ENCODE assay signal across 21 cellular contexts in genomic region chr22:47030143-47030641, GRCh38.
DNase-seq lines count a peak whose midpoint lies in the region; ATAC-seq and TF ChIP-seq lines count a peak whose summit lies in the region.
"Had no signal": no experiment of that assay in that cellular context is flagged by ENCODE, and none has a peak within 500 bp of the region (broad histone marks: within the 10 kb centered on the region; RNA-seq: fewer than 3 reads in every experiment).

No MANE protein-coding gene starts in this region.

- no peak overlapping the region for H3K4me3 Mint-ChIP-seq in activated naive CD8-positive, alpha-beta T cell treated with anti-CD3 and anti-CD28 coated beads, Interleukin-2, amount 50 U/mL, for 24 hours
- H3K4me3 Mint-ChIP-seq: activated CD4-positive, alpha-beta memory T cell treated with anti-CD3 and anti-CD28 coated beads for 36 hours; CD4-positive, alpha-beta memory T cell; stimulated activated effector memory CD8-positive, alpha-beta T cell treated with anti-CD3 and anti-CD28 coated beads, Interleukin-12 subunit alpha, Interleukin-12 subunit beta, amount 100 ng/mL, for 72 hours; T-cell had no signal

- no peaks in the 10 kb centered on the region for H3K79me2 ChIP-seq in neural cell (replicated peaks; ENCODE audit: insufficient read depth, low read length)

- 69 to 82% methylated on average over 7 of the region's 7 CpGs for WGBS in esophagus squamous epithelium, 2 donors

- TF ChIP-seq EP300 in neural cell (conservative IDR thresholded peaks at IDR 0.05; ENCODE audit: poor library complexity, severe bottlenecking): no peak

- H3F3A ChIP-seq in neural cell (ENCODE audit: insufficient read depth, low read length, poor library complexity, severe bottlenecking): no peaks in the 10 kb centered on the region

- peaks cover 3% of the 10 kb centered on the region for H3K4me1 Mint-ChIP-seq in activated naive CD8-positive, alpha-beta T cell treated with anti-CD3 and anti-CD28 coated beads, Interleukin-2, amount 50 U/mL, for 24 hours

- H3K9me3 Mint-ChIP-seq in activated naive CD8-positive, alpha-beta T cell treated with anti-CD3 and anti-CD28 coated beads, Interleukin-2, amount 50 U/mL, for 24 hours: no peaks in the 10 kb centered on the region
- H3K9me3 Mint-ChIP-seq: activated CD4-positive, alpha-beta memory T cell treated with anti-CD3 and anti-CD28 coated beads for 36 hours; activated naive CD4-positive, alpha-beta T cell treated with anti-CD3 and anti-CD28 coated beads, Interleukin-2, amount 50 U/mL, for 72 hours; stimulated activated effector memory CD8-positive, alpha-beta T cell treated with anti-CD3 and anti-CD28 coated beads, Interleukin-12 subunit alpha, Interleukin-12 subunit beta, amount 100 ng/mL, for 72 hours; T-cell had no signal

- ATAC-seq in GM21825 (IDR thresholded peaks at IDR 0.05; ENCODE audit: unreplicated experiment): no peak
- ATAC-seq in HG02571 (IDR thresholded peaks at IDR 0.05; ENCODE audit: unreplicated experiment): no peak
- no peak for ATAC-seq in activated naive CD8-positive, alpha-beta T cell treated with anti-CD3 and anti-CD28 coated beads, Interleukin-2, amount 50 U/mL, for 24 hours
- ATAC-seq: activated naive CD4-positive, alpha-beta T cell treated with anti-CD3 and anti-CD28 coated beads, Interleukin-2, amount 50 U/mL, for 72 hours; stimulated activated effector memory CD8-positive, alpha-beta T cell treated with anti-CD3 and anti-CD28 coated beads, Interleukin-12 subunit alpha, Interleukin-12 subunit beta, amount 100 ng/mL, for 72 hours; T-cell had no signal

- no peak overlapping the region for H3K27ac Mint-ChIP-seq in activated naive CD8-positive, alpha-beta T cell treated with anti-CD3 and anti-CD28 coated beads, Interleukin-2, amount 50 U/mL, for 24 hours
- H3K27ac Mint-ChIP-seq: activated CD4-positive, alpha-beta memory T cell treated with anti-CD3 and anti-CD28 coated beads for 36 hours; T-cell had no signal

- H3K27me3 ChIP-seq in esophagus squamous epithelium: no peaks in the 10 kb centered on the region
- H3K27me3 ChIP-seq in neural cell (ENCODE audit: insufficient read depth, low read depth, low read length): no peaks in the 10 kb centered on the region
- H3K27me3 ChIP-seq: breast epithelium, MG63 had no signal

- no peaks in the 10 kb centered on the region for H4K20me1 ChIP-seq in neural cell (ENCODE audit: insufficient read depth)

- no peak overlapping the region for H3K4me3 ChIP-seq in AG10803 (ENCODE audit: low read length)
- H3K4me3 ChIP-seq in esophagus squamous epithelium: no peak overlapping the region
- no peak overlapping the region for H3K4me3 ChIP-seq in neural cell (ENCODE audit: low read length)
- H3K4me3 ChIP-seq: breast epithelium, MG63 had no signal

- peak overlapping the region; percentile 47 for H3K9ac ChIP-seq in neural cell (ENCODE audit: low read length)

- H3K4me1 ChIP-seq in esophagus squamous epithelium: peaks cover 39 to 63% (median 39%) of the 10 kb centered on the region in 3 donors
- H3K4me1 ChIP-seq: breast epithelium had no signal

- no peak for TF ChIP-seq RAD21 in neural cell (conservative IDR thresholded peaks at IDR 0.05)

- H3K4me2 ChIP-seq in neural cell (ENCODE audit: low read length): no peak overlapping the region

- TF ChIP-seq CTCF in AG10803 (conservative IDR thresholded peaks at IDR 0.05; ENCODE audit: low read length) (no peak), esophagus squamous epithelium (IDR thresholded peaks at IDR 0.05) (no peak), neural cell (IDR thresholded peaks at IDR 0.05; ENCODE audit: poor library complexity, severe bottlenecking) (no peak)

- H3K9me3 ChIP-seq in esophagus squamous epithelium (no peaks in the 10 kb centered on the region), neural cell (ENCODE audit: low read length) (no peaks in the 10 kb centered on the region)
- H3K9me3 ChIP-seq: breast epithelium, MG63 had no signal

- intact Hi-C loops in esophagus squamous epithelium (cut with DNase I): no loop called here

- H3K36me3 Mint-ChIP-seq in activated naive CD8-positive, alpha-beta T cell treated with anti-CD3 and anti-CD28 coated beads, Interleukin-2, amount 50 U/mL, for 24 hours (ENCODE audit: low read depth): no peaks in the 10 kb centered on the region
- H3K36me3 Mint-ChIP-seq: activated CD4-positive, alpha-beta memory T cell treated with anti-CD3 and anti-CD28 coated beads for 36 hours; activated naive CD4-positive, alpha-beta T cell treated with anti-CD3 and anti-CD28 coated beads, Interleukin-2, amount 50 U/mL, for 72 hours had no signal

- H3K27me3 Mint-ChIP-seq in activated naive CD8-positive, alpha-beta T cell treated with anti-CD3 and anti-CD28 coated beads, Interleukin-2, amount 50 U/mL, for 24 hours: no peaks in the 10 kb centered on the region
- H3K27me3 Mint-ChIP-seq: activated CD4-positive, alpha-beta memory T cell treated with anti-CD3 and anti-CD28 coated beads for 36 hours; CD4-positive, alpha-beta memory T cell; T-cell had no signal

- H3K27ac ChIP-seq in esophagus squamous epithelium: peak overlapping the region; percentile 64 to 95 (median 91)
- H3K27ac ChIP-seq in neural cell (ENCODE audit: low read length): peak overlapping the region; percentile 60
- H3K27ac ChIP-seq: WERI-Rb-1 had no signal

- no peak for TF ChIP-seq POLR2A in esophagus squamous epithelium (IDR thresholded peaks at IDR 0.05)

- H3K36me3 ChIP-seq in esophagus squamous epithelium (no peaks in the 10 kb centered on the region), neural cell (ENCODE audit: insufficient read depth, low read length) (no peaks in the 10 kb centered on the region)
- H3K36me3 ChIP-seq: breast epithelium, MG63, WERI-Rb-1 had no signal

- no peak overlapping the region for H2AFZ ChIP-seq in neural cell (ENCODE audit: low read depth, low read length)

- DNase-seq in AG10803 (ENCODE audit: low read depth): peak; percentile 45
- peak; percentile 16 for DNase-seq in NCI-H2029 (lab: John Stamatoyannopoulos, UW)
- no peak for DNase-seq in esophagus squamous epithelium (lab: John Stamatoyannopoulos, UW)
- DNase-seq in T1000 (lab: John Stamatoyannopoulos, UW): no peak
- DNase-seq in activated naive CD8-positive, alpha-beta T cell treated with anti-CD3 and anti-CD28 coated beads, Interleukin-2, amount 50 U/mL, for 24 hours: no peak
- DNase-seq: activated CD4-positive, alpha-beta memory T cell treated with anti-CD3 and anti-CD28 coated beads for 36 hours; activated T-cell treated with anti-CD3 and anti-CD28 coated beads, Interleukin-2, amount 50 U/mL, for 48 hours; CD4-positive, alpha-beta memory T cell; NCI-H524; retina; SHP77 treated with DMSO at 0.1 percent for 48 hours; T-cell; trophoblast cell; WERI-Rb-1 had no signal

- no peaks in the 10 kb centered on the region for H3K9me2 ChIP-seq in neural cell (ENCODE audit: insufficient read depth, low read length)

TF ChIP-seq in neural cell, 6 proteins besides CTCF, POLR2A, EP300 and RAD21:
- no peak for TF ChIP-seq TAF1 (IDR thresholded peaks at IDR 0.05; ENCODE audit: low read depth)
- no peak for TF ChIP-seq SMC3 (conservative IDR thresholded peaks at IDR 0.05; ENCODE audit: poor library complexity)
- no peak for TF ChIP-seq REST (IDR thresholded peaks at IDR 0.05; ENCODE audit: borderline replicate concordance)
- no peak for TF ChIP-seq MXI1 (conservative IDR thresholded peaks at IDR 0.05; ENCODE audit: poor library complexity, severe bottlenecking)
- TF ChIP-seq EZH2 (IDR thresholded peaks at IDR 0.05; ENCODE audit: borderline replicate concordance, insufficient read depth, low read length, poor library complexity, severe bottlenecking): no peak
- no peak for TF ChIP-seq POLR2AphosphoS5 (IDR thresholded peaks at IDR 0.05)

Comparison
In these comparisons a context has a peak if more than half of its experiments do, and no peak if none do; other contexts are left out.
1. DNase-seq: peak in AG10803 (single experiment) and NCI-H2029 (single experiment); none in esophagus squamous epithelium (single experiment), T1000 (single experiment) and activated naive CD8-positive, alpha-beta T cell treated with anti-CD3 and anti-CD28 coated beads, Interleukin-2, amount 50 U/mL, for 24 hours (single experiment).